ENCODE assay signal across 21 cellular contexts in the genomic region with DNA sequence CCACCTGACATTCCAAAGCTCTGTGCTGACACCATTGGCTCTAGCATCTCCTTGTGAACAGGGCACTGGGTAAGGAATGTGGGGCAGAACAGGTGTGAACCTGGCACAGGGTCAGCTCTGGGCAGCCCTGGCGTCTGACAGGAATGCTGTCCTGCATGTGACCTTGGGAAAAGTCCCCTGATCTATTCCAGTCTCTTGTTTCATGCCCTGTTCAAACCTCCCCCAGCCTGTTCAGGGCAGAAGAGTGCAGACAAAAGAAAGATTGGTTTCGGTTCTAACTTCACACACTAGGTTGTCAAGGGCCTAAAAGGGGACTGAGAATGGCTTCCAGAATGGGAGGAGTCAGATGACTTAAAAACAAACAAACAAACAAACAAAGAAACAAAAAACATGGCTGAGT. TPM values are rescaled to one million over a fixed set of nuclear protein-coding genes. Genes with fewer than 3 reads are reported as not detected.
DNase-seq lines count a peak whose midpoint lies in the region; ATAC-seq and TF ChIP-seq lines count a peak whose summit lies in the region.
"Had no signal": no experiment of that assay in that cellular context is flagged by ENCODE, and none has a peak within 500 bp of the region (broad histone marks: within the 10 kb centered on the region; RNA-seq: fewer than 3 reads in every experiment).

No MANE protein-coding gene starts in this region.

- intact Hi-C loops in body of pancreas (cut with DNase I) = no loop called here
- intact Hi-C loops in lower leg skin (cut with DNase I; ENCODE audit: low total_unique reads) = no loop called here

- no peak for TF ChIP-seq CTCF in HL-60 (IDR thresholded peaks at IDR 0.05; ENCODE audit: insufficient read depth, low read length)
- no peak for TF ChIP-seq CTCF in body of pancreas (IDR thresholded peaks at IDR 0.05)
- TF ChIP-seq CTCF in neutrophil (IDR thresholded peaks at IDR 0.05) = no peak
- no peak for TF ChIP-seq CTCF in lower leg skin (IDR thresholded peaks at IDR 0.05)

- H3K27ac ChIP-seq in HL-60 (replicated peaks) (peak overlapping the region; percentile 11), body of pancreas (peak overlapping the region; percentile 62 to 83 (median 81)), neutrophil (peak overlapping the region; percentile 66), temporal lobe (ENCODE audit: low read depth, low read length) (peak overlapping the region; percentile 12)
- H3K27ac ChIP-seq: BLaER1 treated with 17β-estradiol and CSF1 and Interleukin-3, amounts not matched to agents 10 nM and 100 nM; SK-N-MC had no signal

- ATAC-seq in body of pancreas = peak; percentile 95
- no peak for ATAC-seq in HG03108 (IDR thresholded peaks at IDR 0.05; ENCODE audit: unreplicated experiment)

- H3K27me3 ChIP-seq in HL-60 (ENCODE audit: insufficient read depth, poor library complexity, severe bottlenecking) (no peaks in the 10 kb centered on the region), body of pancreas (no peaks in the 10 kb centered on the region), neutrophil (no peaks in the 10 kb centered on the region)
- H3K27me3 ChIP-seq: BLaER1 treated with 17β-estradiol and CSF1 and Interleukin-3, amounts not matched to agents 10 nM and 100 nM; MG63 had no signal

- 10 to 20% methylated on average over 1 to 2 of the region's 2 CpGs for WGBS in body of pancreas, 2 donors
- 47 to 72% methylated on average over 2 of the region's 2 CpGs for WGBS in lower leg skin, 2 donors

- TF ChIP-seq POLR2A in body of pancreas (IDR thresholded peaks at IDR 0.05) (no peak), lower leg skin (IDR thresholded peaks at IDR 0.05) (no peak)

- DNase-seq in HL-60 (ENCODE audit: low read depth in 1 of 2, low spot score in 1 of 2) (no peak), body of pancreas (peak; percentile 90 to 94 (median 94)), lower leg skin (ENCODE audit: low spot score in 2 of 2) (no peak), HUDEP-2 (lab: John Stamatoyannopoulos, UW; ENCODE audit: unreplicated experiment in 76 of 76) (no peak)
- DNase-seq: IMR-90, Karpas-422, MG63, NCI-H1092, NCI-H1436 treated with DMSO at 0.1 percent for 48 hours, NCI-H2081 treated with DMSO at 0.1 percent for 48 hours, NCI-H510A, NCI-H774, OCI-M1, Right ventricle myocardium superior had no signal

- H3K36me3 ChIP-seq in body of pancreas (replicated peaks in 1 of 2; ENCODE audit: insufficient read depth in 1 of 2, low read depth in 2 of 2) (no peaks in the 10 kb centered on the region), neutrophil (peaks cover 100% of the 10 kb centered on the region)
- H3K36me3 ChIP-seq: HAP-1, MG63 had no signal

- no peak overlapping the region for H3K4me3 ChIP-seq in HL-60 (replicated peaks; ENCODE audit: insufficient read depth, low read length)
- no peak overlapping the region for H3K4me3 ChIP-seq in body of pancreas
- H3K4me3 ChIP-seq in neutrophil (ENCODE audit: low read depth in 1 of 2, low read length in 1 of 2) = no peak overlapping the region
- H3K4me3 ChIP-seq in lower leg skin (ENCODE audit: low read depth, poor library complexity, severe bottlenecking) = no peak overlapping the region
- H3K4me3 ChIP-seq: BLaER1 treated with 17β-estradiol and CSF1 and Interleukin-3, amounts not matched to agents 10 nM and 100 nM; HAP-1; MG63; SK-N-MC had no signal

- peaks cover 20% of the 10 kb centered on the region for H3K4me1 ChIP-seq in body of pancreas
- H3K4me1 ChIP-seq in neutrophil (ENCODE audit: control insufficient read depth in 1 of 2, insufficient read depth in 1 of 2, low read depth in 1 of 2, low read length in 1 of 2) = peaks cover 27 to 54% of the 10 kb centered on the region in 2 experiments
- H3K4me1 ChIP-seq: HAP-1 had no signal

- no peaks in the 10 kb centered on the region for H3K9me3 ChIP-seq in body of pancreas
- H3K9me3 ChIP-seq in neutrophil = no peaks in the 10 kb centered on the region
- H3K9me3 ChIP-seq: HAP-1, MG63 had no signal

RNA-seq across cellular contexts. Expression of a gene that starts 27.6 kb away (rescaled TPM):
- total RNA-seq in body of pancreas (10 to 100 TPM; 38.9 to 59.4 TPM), temporal lobe (61.5 TPM), lower leg skin (100 to 1,000 TPM in 1 of 4 donors, 10 to 100 TPM in 3; 77.6 to 154 (median 86.2) TPM)

RNA-seq across cellular contexts. Expression of a gene that starts 37.8 kb away (rescaled TPM):
- 1 to 10 TPM; 2.3 to 3.0 TPM for total RNA-seq in body of pancreas
- total RNA-seq in temporal lobe = 0.74 TPM
- total RNA-seq in lower leg skin = 10 to 100 TPM in 2 of 4 donors, 1 to 10 TPM in 2; 2.2 to 26.7 (median 15.3) TPM
- total RNA-seq: HT1080, IMR-90 had no signal

Comparison
In these comparisons a context has a peak if more than half of its experiments do, and no peak if none do; other contexts are left out.
1. DNase-seq: peak in body of pancreas (4 of 4); none in HL-60 (0 of 2), lower leg skin (0 of 2) and HUDEP-2 (0 of 76).
2. H3K27ac ChIP-seq: peak in every context shown above with its lines; median percentile 81 in body of pancreas; 66 in neutrophil; 12 in temporal lobe; 11 in HL-60.